ENCODE assay signal across 1 cellular context in the genomic region with DNA sequence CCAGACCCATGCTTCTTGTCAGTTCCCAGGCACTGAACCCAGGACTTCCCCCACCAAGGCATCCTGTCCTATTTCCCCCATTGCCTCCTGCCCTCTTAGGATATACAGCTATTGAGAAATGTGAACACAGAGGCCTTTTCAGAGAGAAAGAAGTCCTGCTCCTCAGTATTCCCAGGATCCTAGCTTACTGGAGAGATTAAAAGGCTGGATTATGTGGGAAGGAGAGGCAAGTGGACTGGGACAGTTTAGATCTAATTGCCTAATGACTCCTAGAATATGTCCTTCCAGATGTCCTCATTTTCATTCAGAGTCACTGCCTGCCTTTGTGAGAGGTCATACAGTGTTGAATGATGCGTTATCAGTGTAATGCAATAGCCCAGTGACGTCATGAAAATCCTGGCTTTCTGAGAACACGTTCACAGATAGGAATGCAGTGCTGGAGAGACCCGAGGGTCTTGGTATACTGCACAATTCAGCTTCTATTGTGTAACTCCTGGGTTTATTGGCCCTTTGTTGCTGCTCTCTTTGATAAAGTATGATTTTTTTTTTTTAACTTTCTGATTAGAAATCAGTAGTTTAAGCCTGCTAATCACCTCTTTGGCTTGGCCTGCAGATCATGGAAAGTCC.
A peak's percentile ranks its signal among the peaks of the same experiment; 100 is the strongest.
TF ChIP-seq lines count a peak whose summit lies in the region.

No MANE protein-coding gene starts in this region.

TF ChIP-seq in SK-N-SH, 30 proteins besides CTCF, POLR2A, EP300 and RAD21 (continued from another document):
- no peak for TF ChIP-seq USF1 (IDR thresholded peaks at IDR 0.05; ENCODE audit: borderline replicate concordance, low read depth)
- TF ChIP-seq POLR2AphosphoS5 (IDR thresholded peaks at IDR 0.05; ENCODE audit: low read depth, low read length): peak; percentile 39; the same call in 1 of the 2 replicates
- no peak for TF ChIP-seq RFX5 (IDR thresholded peaks at IDR 0.05; ENCODE audit: low read length)
- no peak for TF ChIP-seq YY1 (IDR thresholded peaks at IDR 0.05; ENCODE audit: low read depth)
- peak; percentile 62; the same call in 1 of the 2 replicates for TF ChIP-seq RCOR1 (IDR thresholded peaks at IDR 0.05; ENCODE audit: low read length)
- TF ChIP-seq MXI1 (IDR thresholded peaks at IDR 0.05; ENCODE audit: low read depth, low read length): no peak
- TF ChIP-seq NRF1 (IDR thresholded peaks at IDR 0.05; ENCODE audit: low read depth, low read length): no peak
- peak; percentile 64; the same call in 1 of the 2 replicates for TF ChIP-seq RXRA (IDR thresholded peaks at IDR 0.05; ENCODE audit: borderline replicate concordance, low read depth)
- peak; percentile 87 for TF ChIP-seq FOSL2 (IDR thresholded peaks at IDR 0.05; ENCODE audit: borderline replicate concordance, low read depth)
- TF ChIP-seq FOXJ3 (CRISPR knock-in tag; IDR thresholded peaks at IDR 0.05): no peak
- TF ChIP-seq, protein P1, sequence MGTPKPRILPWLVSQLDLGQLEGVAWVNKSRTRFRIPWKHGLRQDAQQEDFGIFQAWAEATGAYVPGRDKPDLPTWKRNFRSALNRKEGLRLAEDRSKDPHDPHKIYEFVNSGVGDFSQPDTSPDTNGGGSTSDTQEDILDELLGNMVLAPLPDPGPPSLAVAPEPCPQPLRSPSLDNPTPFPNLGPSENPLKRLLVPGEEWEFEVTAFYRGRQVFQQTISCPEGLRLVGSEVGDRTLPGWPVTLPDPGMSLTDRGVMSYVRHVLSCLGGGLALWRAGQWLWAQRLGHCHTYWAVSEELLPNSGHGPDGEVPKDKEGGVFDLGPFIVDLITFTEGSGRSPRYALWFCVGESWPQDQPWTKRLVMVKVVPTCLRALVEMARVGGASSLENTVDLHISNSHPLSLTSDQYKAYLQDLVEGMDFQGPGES (IDR thresholded peaks at IDR 0.05; ENCODE audit: low read depth, low read length): no peak
- no peak for TF ChIP-seq MEF2A (IDR thresholded peaks at IDR 0.05; ENCODE audit: borderline replicate concordance, low read depth)
- TF ChIP-seq, protein P2, sequence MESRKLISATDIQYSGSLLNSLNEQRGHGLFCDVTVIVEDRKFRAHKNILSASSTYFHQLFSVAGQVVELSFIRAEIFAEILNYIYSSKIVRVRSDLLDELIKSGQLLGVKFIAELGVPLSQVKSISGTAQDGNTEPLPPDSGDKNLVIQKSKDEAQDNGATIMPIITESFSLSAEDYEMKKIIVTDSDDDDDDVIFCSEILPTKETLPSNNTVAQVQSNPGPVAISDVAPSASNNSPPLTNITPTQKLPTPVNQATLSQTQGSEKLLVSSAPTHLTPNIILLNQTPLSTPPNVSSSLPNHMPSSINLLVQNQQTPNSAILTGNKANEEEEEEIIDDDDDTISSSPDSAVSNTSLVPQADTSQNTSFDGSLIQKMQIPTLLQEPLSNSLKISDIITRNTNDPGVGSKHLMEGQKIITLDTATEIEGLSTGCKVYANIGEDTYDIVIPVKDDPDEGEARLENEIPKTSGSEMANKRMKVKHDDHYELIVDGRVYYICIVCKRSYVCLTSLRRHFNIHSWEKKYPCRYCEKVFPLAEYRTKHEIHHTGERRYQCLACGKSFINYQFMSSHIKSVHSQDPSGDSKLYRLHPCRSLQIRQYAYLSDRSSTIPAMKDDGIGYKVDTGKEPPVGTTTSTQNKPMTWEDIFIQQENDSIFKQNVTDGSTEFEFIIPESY (IDR thresholded peaks at IDR 0.05; ENCODE audit: borderline replicate concordance, low read depth): peak; percentile 45; the same call in 1 of the 2 replicates
- TF ChIP-seq SMC3 (IDR thresholded peaks at IDR 0.05; ENCODE audit: low read depth, low read length): no peak
